In the genomic region with DNA sequence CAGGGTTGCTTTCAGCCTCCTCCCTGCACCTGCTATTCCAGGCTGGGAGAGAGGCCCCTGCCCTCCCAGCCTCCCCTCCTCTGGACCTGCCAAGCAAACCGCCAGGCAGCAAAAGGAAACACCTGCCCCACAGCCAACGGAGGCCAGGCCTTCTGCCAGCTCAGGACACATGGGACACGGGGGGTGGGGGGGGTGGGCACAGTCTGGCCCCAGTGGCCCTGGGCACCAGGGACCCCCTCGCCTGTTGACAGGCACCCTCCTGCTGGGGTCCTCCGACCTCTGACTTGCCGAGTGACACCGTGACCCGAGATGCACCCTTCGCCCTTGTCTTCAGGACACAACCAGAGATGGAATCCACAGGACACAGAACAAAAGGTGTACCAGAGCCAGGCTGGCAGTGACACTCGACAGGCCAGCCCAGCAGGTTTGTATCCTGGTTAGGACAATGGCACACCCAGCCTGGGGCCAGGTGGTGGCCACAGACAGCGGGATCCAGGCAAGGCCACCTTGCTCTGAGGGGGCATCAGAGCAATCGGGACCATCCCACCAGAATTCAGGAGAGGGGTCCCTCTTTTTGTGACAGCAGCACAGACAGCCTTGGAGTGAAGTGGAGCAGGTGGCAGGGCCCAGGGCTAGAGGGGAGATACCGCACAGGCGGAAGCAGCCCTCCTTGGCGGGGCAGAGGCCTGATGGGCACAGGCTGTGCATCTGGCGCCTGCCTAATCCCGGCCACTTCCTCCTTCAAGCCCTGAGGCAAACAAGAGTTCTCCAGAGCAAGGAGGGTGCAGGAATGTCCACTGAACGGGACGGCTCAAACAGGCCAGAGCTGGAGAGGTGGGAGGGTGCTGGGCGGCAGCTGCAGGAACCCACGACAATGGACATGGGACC, we compare ENCODE assay signal across 1 cellular context.
TF ChIP-seq lines count a peak whose summit lies in the region.

No MANE protein-coding gene starts in this region.

TF ChIP-seq in IMR-90, 13 proteins besides CTCF, POLR2A, EP300 and RAD21:
- no peak for TF ChIP-seq MAFK (IDR thresholded peaks at IDR 0.05; ENCODE audit: low read depth, low read length)
- TF ChIP-seq CHD1 (IDR thresholded peaks at IDR 0.05; ENCODE audit: low read depth, low read length) = no peak
- TF ChIP-seq MAZ (IDR thresholded peaks at IDR 0.05; ENCODE audit: borderline replicate concordance, low read depth, low read length) = no peak
- TF ChIP-seq RFX5 (IDR thresholded peaks at IDR 0.05; ENCODE audit: low read depth, low read length) = no peak
- no peak for TF ChIP-seq FOS (IDR thresholded peaks at IDR 0.05; ENCODE audit: low read depth, low read length)
- TF ChIP-seq NFE2L2 (IDR thresholded peaks at IDR 0.05; ENCODE audit: low read depth, low read length) = no peak
- no peak for TF ChIP-seq SMC3 (IDR thresholded peaks at IDR 0.05; ENCODE audit: low read depth, low read length)
